ENCODE assay signal across 17 cellular contexts in genomic region chr11:62569611-62570010, GRCh38. TPM values are rescaled to one million over a fixed set of nuclear protein-coding genes. Genes with fewer than 3 reads are reported as not detected.
DNase-seq lines count a peak whose midpoint lies in the region; ATAC-seq and TF ChIP-seq lines count a peak whose summit lies in the region.
"Had no signal": no experiment of that assay in that cellular context is flagged by ENCODE, and none has a peak within 500 bp of the region (broad histone marks: within the 10 kb centered on the region; RNA-seq: fewer than 3 reads in every experiment).

No MANE protein-coding gene starts in this region.

- H3K27me3 ChIP-seq in KMS-11 (ENCODE audit: insufficient read depth, low read depth) (no peaks in the 10 kb centered on the region), adipocyte (replicated peaks; ENCODE audit: control insufficient read depth, insufficient read depth, low read length) (no peaks in the 10 kb centered on the region), skeletal muscle tissue (ENCODE audit: control insufficient read depth in 3 of 3, insufficient read depth in 3 of 3, low read length in 3 of 3) (no peaks in the 10 kb centered on the region)

- ATAC-seq in activated naive CD4-positive, alpha-beta T cell treated with anti-CD3 and anti-CD28 coated beads, Interleukin-2, amount 50 U/mL, for 72 hours = no peak
- ATAC-seq in HG03469 (IDR thresholded peaks at IDR 0.05; ENCODE audit: unreplicated experiment) = no peak
- no peak for ATAC-seq in GM18907 (IDR thresholded peaks at IDR 0.05; ENCODE audit: unreplicated experiment)
- ATAC-seq: CD8-positive, alpha-beta T cell had no signal

- no peaks in the 10 kb centered on the region for H3K27me3 Mint-ChIP-seq in activated naive CD4-positive, alpha-beta T cell treated with anti-CD3 and anti-CD28 coated beads, Interleukin-2, amount 50 U/mL, for 24 hours

- H3K27ac Mint-ChIP-seq in activated naive CD4-positive, alpha-beta T cell treated with anti-CD3 and anti-CD28 coated beads, Interleukin-2, amount 50 U/mL, for 24 hours = peak overlapping the region; percentile 55
- H3K27ac Mint-ChIP-seq in activated naive CD4-positive, alpha-beta T cell treated with anti-CD3 and anti-CD28 coated beads, Interleukin-2, amount 50 U/mL, for 72 hours = peak overlapping the region in 1 of 2 donors; percentile 85

- no peaks in the 10 kb centered on the region for H4K20me1 ChIP-seq in KMS-11 (ENCODE audit: insufficient read depth)

- peaks cover 71% of the 10 kb centered on the region for H3K4me1 Mint-ChIP-seq in activated naive CD4-positive, alpha-beta T cell treated with anti-CD3 and anti-CD28 coated beads, Interleukin-2, amount 50 U/mL, for 24 hours

- no peak for TF ChIP-seq CTCF in KMS-11 (conservative IDR thresholded peaks at IDR 0.05; ENCODE audit: low read depth, low read length)

- H3K4me3 ChIP-seq in KMS-11 (IDR thresholded peaks at IDR 0.05; ENCODE audit: insufficient read depth, low read depth, low read length) = no peak overlapping the region
- no peak overlapping the region for H3K4me3 ChIP-seq in adipocyte (ENCODE audit: low read length)
- no peak overlapping the region for H3K4me3 ChIP-seq in skeletal muscle tissue (ENCODE audit: low read length in 3 of 3)

- H3K4me3 Mint-ChIP-seq in activated naive CD4-positive, alpha-beta T cell treated with anti-CD3 and anti-CD28 coated beads, Interleukin-2, amount 50 U/mL, for 24 hours = no peak overlapping the region
- H3K4me3 Mint-ChIP-seq: CD8-positive, alpha-beta T cell had no signal

- H3K27ac ChIP-seq in KMS-11 (peak overlapping the region; percentile 6; the same call in 1 of the 2 replicates), skeletal muscle tissue (ENCODE audit: low read depth, low read length) (peak overlapping the region; percentile 68)

- H2AFZ ChIP-seq in KMS-11 (ENCODE audit: low read depth) = no peak overlapping the region

- H3K4me1 ChIP-seq in KMS-11 (ENCODE audit: low read depth, poor library complexity, severe bottlenecking) (peaks cover 60% of the 10 kb centered on the region), adipocyte (ENCODE audit: control insufficient read depth, insufficient read depth, low read length) (peaks cover 32% of the 10 kb centered on the region), skeletal muscle tissue (ENCODE audit: control insufficient read depth in 3 of 3, insufficient read depth in 3 of 3, low read length in 3 of 3) (peaks cover 40 to 49% (median 41%) of the 10 kb centered on the region in 3 donors)

- H3K36me3 ChIP-seq in KMS-11 (ENCODE audit: insufficient read depth) (peaks cover 41% of the 10 kb centered on the region; the same call in 1 of the 2 replicates), adipocyte (ENCODE audit: control insufficient read depth, insufficient read depth, low read length, severe bottlenecking) (peaks cover 71% of the 10 kb centered on the region), skeletal muscle tissue (ENCODE audit: control insufficient read depth in 3 of 3, insufficient read depth in 3 of 3, low read length in 3 of 3) (peaks cover 47 to 52% (median 51%) of the 10 kb centered on the region in 3 donors)

- H3K79me2 ChIP-seq in KMS-11 (ENCODE audit: insufficient read depth, low read depth) = peaks cover 85% of the 10 kb centered on the region

- H3K4me2 ChIP-seq in KMS-11 = no peak overlapping the region

- H3K9me3 Mint-ChIP-seq in activated naive CD4-positive, alpha-beta T cell treated with anti-CD3 and anti-CD28 coated beads, Interleukin-2, amount 50 U/mL, for 24 hours = no peaks in the 10 kb centered on the region
- no peaks in the 10 kb centered on the region for H3K9me3 Mint-ChIP-seq in activated naive CD4-positive, alpha-beta T cell treated with anti-CD3 and anti-CD28 coated beads, Interleukin-2, amount 50 U/mL, for 72 hours
- H3K9me3 Mint-ChIP-seq: CD8-positive, alpha-beta T cell had no signal

- no peak for DNase-seq in activated naive CD4-positive, alpha-beta T cell treated with anti-CD3 and anti-CD28 coated beads, Interleukin-2, amount 50 U/mL, for 72 hours (ENCODE audit: low spot score in 2 of 2)
- no peak for DNase-seq in adipocyte (ENCODE audit: low read depth)
- DNase-seq in NCI-H526 (lab: John Stamatoyannopoulos, UW) = no peak
- DNase-seq: activated CD4-positive, alpha-beta T cell treated with anti-CD3 and anti-CD28 coated beads, Interleukin-2, amount 50 U/mL, for 48 hours; activated effector memory CD4-positive, alpha-beta T cell treated with Interleukin-2 at 50 U/mL for 16 hours; CD8-positive, alpha-beta T cell; DMS79; kidney glomerular epithelial cell; NCI-H1436; stimulated activated naive CD4-positive, alpha-beta T cell treated with Interleukin-2 at 50 U/mL for 16 hours; T-helper 1 cell; trophoblast cell had no signal

- H3K9ac ChIP-seq in KMS-11 = no peak overlapping the region
- peak overlapping the region; percentile 34 for H3K9ac ChIP-seq in adipocyte (ENCODE audit: low read length)
- H3K9ac ChIP-seq in skeletal muscle tissue (ENCODE audit: low read depth in 1 of 3, low read length in 3 of 3) = no peak overlapping the region

- H3K9me3 ChIP-seq in adipocyte (ENCODE audit: control insufficient read depth, low read length) = no peaks in the 10 kb centered on the region
- H3K9me3 ChIP-seq in skeletal muscle tissue (ENCODE audit: control insufficient read depth in 3 of 3, low read length in 3 of 3) = no peaks in the 10 kb centered on the region

- peaks cover 42% of the 10 kb centered on the region for H3K36me3 Mint-ChIP-seq in activated naive CD4-positive, alpha-beta T cell treated with anti-CD3 and anti-CD28 coated beads, Interleukin-2, amount 50 U/mL, for 24 hours
- H3K36me3 Mint-ChIP-seq in activated naive CD4-positive, alpha-beta T cell treated with anti-CD3 and anti-CD28 coated beads, Interleukin-2, amount 50 U/mL, for 72 hours = peaks cover 56 to 87% of the 10 kb centered on the region in 2 donors

RNA-seq across cellular contexts. Expression of gene EEF1G, which starts 4.1 kb away (rescaled TPM):
- 1,000 to 10,000 TPM; 1,622 to 2,023 TPM for total RNA-seq in activated naive CD4-positive, alpha-beta T cell treated with anti-CD3 and anti-CD28 coated beads, Interleukin-2, amount 50 U/mL, for 72 hours
- total RNA-seq in skeletal muscle tissue = 2,520 TPM

RNA-seq across cellular contexts. Expression of gene TUT1, which starts 21.7 kb away (rescaled TPM):
- 10 to 100 TPM; 31.8 to 34.9 TPM for total RNA-seq in activated naive CD4-positive, alpha-beta T cell treated with anti-CD3 and anti-CD28 coated beads, Interleukin-2, amount 50 U/mL, for 72 hours
- 4.2 TPM for total RNA-seq in skeletal muscle tissue

RNA-seq across cellular contexts. Expression of gene AHNAK, which starts 23.0 kb away (rescaled TPM):
- 10 to 100 TPM; 17.6 to 97.3 TPM for total RNA-seq in activated naive CD4-positive, alpha-beta T cell treated with anti-CD3 and anti-CD28 coated beads, Interleukin-2, amount 50 U/mL, for 72 hours
- total RNA-seq in skeletal muscle tissue = 432 TPM

RNA-seq across cellular contexts. Expression of gene MTA2, which starts 32.1 kb away (rescaled TPM):
- total RNA-seq in activated naive CD4-positive, alpha-beta T cell treated with anti-CD3 and anti-CD28 coated beads, Interleukin-2, amount 50 U/mL, for 72 hours = 100 to 1,000 TPM; 180 to 259 TPM
- 63.7 TPM for total RNA-seq in skeletal muscle tissue

RNA-seq across cellular contexts. Expression of gene EML3, which starts 43.0 kb away (rescaled TPM):
- 100 to 1,000 TPM; 104 to 141 TPM for total RNA-seq in activated naive CD4-positive, alpha-beta T cell treated with anti-CD3 and anti-CD28 coated beads, Interleukin-2, amount 50 U/mL, for 72 hours
- 7.3 TPM for total RNA-seq in skeletal muscle tissue
